29 cellular contexts compared by ENCODE assay signal in genomic region chr12:131714759-131715158, GRCh38.
"Had no signal": no experiment of that assay in that cellular context is flagged by ENCODE, and none has a peak within 500 bp of the region (broad histone marks: within the 10 kb centered on the region; RNA-seq: fewer than 3 reads in every experiment).

No MANE protein-coding gene starts in this region.

- H3K9me3 ChIP-seq: adrenal gland, body of pancreas, breast epithelium had no signal

- H3K4me3 ChIP-seq: adrenal gland, body of pancreas, breast epithelium had no signal

- ATAC-seq: activated CD8-positive, alpha-beta T cell treated with anti-CD3 and anti-CD28 coated beads for 36 hours; activated naive CD4-positive, alpha-beta T cell treated with anti-CD3 and anti-CD28 coated beads, Interleukin-2, amount 50 U/mL, for 72 hours; activated T-cell treated with anti-CD3 and anti-CD28 coated beads, Interleukin-2, amount 50 U/mL, for 4 hours; activated T-cell treated with anti-CD3 and anti-CD28 coated beads, Interleukin-2, amount 50 U/mL, for 72 hours; activated T-helper 17 cell treated with anti-CD3 and anti-CD28 coated beads, Interleukin-2, amount 50 U/mL, for 72 hours; body of pancreas had no signal

- H3K27me3 ChIP-seq: adrenal gland, body of pancreas, brain microvascular endothelial cell, breast epithelium had no signal

- DNase-seq: activated B cell treated with CpG ODN at 0.5 μM for 24 hours; activated CD4-positive, alpha-beta memory T cell treated with anti-CD3 and anti-CD28 coated beads for 36 hours; activated CD4-positive, alpha-beta T cell treated with anti-CD3 and anti-CD28 coated beads for 4 hours; activated CD4-positive, alpha-beta T cell treated with anti-CD3 and anti-CD28 coated beads, Interleukin-2, amount 50 U/mL, for 1 hour; activated CD4-positive, alpha-beta T cell treated with anti-CD3 and anti-CD28 coated beads, Interleukin-2, amount 50 U/mL, for 4 hours; activated CD4-positive, CD25-positive, alpha-beta regulatory T cell treated with anti-CD3 and anti-CD28 coated beads, Interleukin-2, amount 50 U/mL, for 72 hours; activated CD8-positive, alpha-beta memory T cell treated with anti-CD3 and anti-CD28 coated beads, Interleukin-2, amount 50 U/mL, for 4 hours; activated CD8-positive, alpha-beta T cell treated with anti-CD3 and anti-CD28 coated beads for 36 hours; activated gamma-delta T cell treated with Interleukin-2 at 50 U/mL for 16 hours; activated naive CD4-positive, alpha-beta T cell; activated naive CD4-positive, alpha-beta T cell treated with anti-CD3 and anti-CD28 coated beads for 36 hours; activated naive CD4-positive, alpha-beta T cell treated with anti-CD3 and anti-CD28 coated beads, Interleukin-2, amount 50 U/mL, for 16 hours; activated T-cell treated with anti-CD3 and anti-CD28 coated beads for 4 hours; activated T-cell treated with anti-CD3 and anti-CD28 coated beads, Interleukin-2, amount 50 U/mL, for 1 hour; activated T-cell treated with anti-CD3 and anti-CD28 coated beads, Interleukin-2, amount 50 U/mL, for 4 hours; activated T-cell treated with anti-CD3 and anti-CD28 coated beads, Interleukin-2, amount 50 U/mL, for 72 hours; amniotic stem cell; body of pancreas; brain microvascular endothelial cell; central memory CD4-positive, alpha-beta T cell; SW 1271; T-helper 1 cell; T-helper 2 cell; T-helper 9 cell had no signal

- H3K4me1 ChIP-seq: breast epithelium had no signal

- H3K27ac ChIP-seq: adrenal gland, body of pancreas, brain microvascular endothelial cell, breast epithelium, VCaP had no signal
